Comparison of ENCODE assay signal across 16 cellular contexts in genomic region chr11:118892964-118893363, GRCh38. TPM values are rescaled to one million over a fixed set of nuclear protein-coding genes. Genes with fewer than 3 reads are reported as not detected.
DNase-seq lines count a peak whose midpoint lies in the region; ATAC-seq, FAIRE-seq and TF ChIP-seq lines count a peak whose summit lies in the region.
"Had no signal": no experiment of that assay in that cellular context is flagged by ENCODE, and none has a peak within 500 bp of the region (broad histone marks: within the 10 kb centered on the region; RNA-seq: fewer than 3 reads in every experiment).

No MANE protein-coding gene starts in this region.

- H3K4me1 ChIP-seq in K562 (replicated peaks in 1 of 2; ENCODE audit: control insufficient read depth in 2 of 2, insufficient read depth in 2 of 2, low read length in 2 of 2) = peaks cover 5 to 33% of the 10 kb centered on the region in 2 experiments
- peaks cover 0 to 6% of the 10 kb centered on the region in 2 experiments; a peak in 2 of 4 replicates for H3K4me1 ChIP-seq in SK-N-SH (ENCODE audit: control insufficient read depth in 1 of 2, insufficient read depth in 2 of 2, low read depth in 1 of 2, low read length in 1 of 2)

- TF ChIP-seq EP300 in K562 (IDR thresholded peaks at IDR 0.05; ENCODE audit: low read length) = no peak
- TF ChIP-seq EP300 in SK-N-SH (IDR thresholded peaks at IDR 0.05; ENCODE audit: borderline replicate concordance in 1 of 2, low read depth in 1 of 2, low read length in 1 of 2) = no peak

- H3K27me3 ChIP-seq in SU-DHL-6 (ENCODE audit: low read length) (no peaks in the 10 kb centered on the region), K562 (ENCODE audit: control insufficient read depth in 2 of 2, insufficient read depth in 2 of 2, low read length in 2 of 2) (no peaks in the 10 kb centered on the region), SK-N-SH (ENCODE audit: insufficient read depth) (no peaks in the 10 kb centered on the region)
- H3K27me3 ChIP-seq: right lobe of liver, testis had no signal

- no peak for ATAC-seq in stimulated activated naive CD8-positive, alpha-beta T cell treated with anti-CD3 and anti-CD28 coated beads, Interleukin-15, Interleukin-2, amounts not matched to agents 100 U/mL and 50 U/mL, for 24 hours
- no peak for ATAC-seq in K562
- ATAC-seq in GM19023 (IDR thresholded peaks at IDR 0.05; ENCODE audit: unreplicated experiment) = no peak
- ATAC-seq in HG03469 (IDR thresholded peaks at IDR 0.05; ENCODE audit: unreplicated experiment) = no peak
- ATAC-seq: PC-3 had no signal

- H3K4me3 ChIP-seq in SU-DHL-6 (ENCODE audit: insufficient read depth, low read length, poor library complexity, severe bottlenecking) (peak overlapping the region; percentile 17), K562 (no peak overlapping the region), SK-N-SH (ENCODE audit: low read depth in 2 of 2, low read length in 1 of 2) (no peak overlapping the region)
- H3K4me3 ChIP-seq: right lobe of liver, testis had no signal

- H3K27ac Mint-ChIP-seq in stimulated activated naive CD8-positive, alpha-beta T cell treated with anti-CD3 and anti-CD28 coated beads, Interleukin-15, Interleukin-2, amounts not matched to agents 100 ng/mL and 50 ng/mL, for 24 hours = peak overlapping the region; percentile 70
- H3K27ac Mint-ChIP-seq in nephron progenitor cell = no peak overlapping the region
- H3K27ac Mint-ChIP-seq: HFFc6 had no signal

- H3K9me3 Mint-ChIP-seq in stimulated activated naive CD8-positive, alpha-beta T cell treated with anti-CD3 and anti-CD28 coated beads, Interleukin-15, Interleukin-2, amounts not matched to agents 100 ng/mL and 50 ng/mL, for 24 hours = no peaks in the 10 kb centered on the region
- no peaks in the 10 kb centered on the region for H3K9me3 Mint-ChIP-seq in nephron progenitor cell

- H3K27me3 Mint-ChIP-seq in stimulated activated naive CD8-positive, alpha-beta T cell treated with anti-CD3 and anti-CD28 coated beads, Interleukin-15, Interleukin-2, amounts not matched to agents 100 ng/mL and 50 ng/mL, for 24 hours = no peaks in the 10 kb centered on the region
- H3K27me3 Mint-ChIP-seq in nephron progenitor cell (ENCODE audit: low read depth, poor library complexity) = peaks cover 11% of the 10 kb centered on the region

- peak overlapping the region; percentile 35; the same call in 1 of the 2 replicates for H3K9ac ChIP-seq in SU-DHL-6 (ENCODE audit: low read length)
- peak overlapping the region in 1 of 2 experiments; percentile 36; a peak in 1 of 4 replicates for H3K9ac ChIP-seq in K562 (ENCODE audit: insufficient read depth in 1 of 2, low read depth in 2 of 2, low read length in 2 of 2)
- H3K9ac ChIP-seq in SK-N-SH = no peak overlapping the region

- H2AFZ ChIP-seq in SU-DHL-6 (ENCODE audit: low read depth, low read length, severe bottlenecking) (no peak overlapping the region), K562 (ENCODE audit: low read depth, low read length) (peak overlapping the region; percentile 60), SK-N-SH (ENCODE audit: low read depth) (no peak overlapping the region)

- H4K20me1 ChIP-seq in SU-DHL-6 (ENCODE audit: low read depth, low read length) = no peaks in the 10 kb centered on the region
- no peaks in the 10 kb centered on the region for H4K20me1 ChIP-seq in K562 (replicated peaks; ENCODE audit: control insufficient read depth, insufficient read depth, low read length)
- no peaks in the 10 kb centered on the region for H4K20me1 ChIP-seq in SK-N-SH (ENCODE audit: insufficient read depth)

- peaks cover 13% of the 10 kb centered on the region; the same call in 1 of the 2 replicates for H3K79me2 ChIP-seq in SU-DHL-6 (ENCODE audit: insufficient read depth, low read length)
- no peaks in the 10 kb centered on the region for H3K79me2 ChIP-seq in K562 (ENCODE audit: control insufficient read depth, insufficient read depth, low read length)
- no peaks in the 10 kb centered on the region for H3K79me2 ChIP-seq in SK-N-SH (ENCODE audit: insufficient read depth)

- H3K9me1 ChIP-seq in K562 (ENCODE audit: control insufficient read depth, insufficient read depth, low read length) = no peaks in the 10 kb centered on the region

- TF ChIP-seq CTCF in SU-DHL-6 (IDR thresholded peaks at IDR 0.05; ENCODE audit: insufficient read depth, low read length, poor library complexity, severe bottlenecking) (no peak), K562 (IDR thresholded peaks at IDR 0.05 in 2 of 3, conservative IDR thresholded peaks at IDR 0.05 in 1 of 3; ENCODE audit: insufficient read depth in 2 of 3, low read depth in 1 of 3, low read length in 3 of 3) (no peak), nephron progenitor cell (IDR thresholded peaks at IDR 0.05) (no peak), SK-N-SH (IDR thresholded peaks at IDR 0.05) (no peak)

- H3F3A ChIP-seq in SU-DHL-6 (ENCODE audit: insufficient read depth) = peaks cover 14% of the 10 kb centered on the region; the same call in 1 of the 2 replicates
- H3F3A ChIP-seq in SK-N-SH (replicated peaks; ENCODE audit: insufficient read depth) = no peaks in the 10 kb centered on the region

- TF ChIP-seq POLR2A in K562 (conservative IDR thresholded peaks at IDR 0.05) = no peak

- 39% methylated on average over 8 of the region's 8 CpGs for WGBS in K562 (ENCODE audit: insufficient coverage, low coverage, missing lambda C conversion rate)
- WGBS in SK-N-SH (ENCODE audit: low lambda C conversion rate) = 81% methylated on average over 8 of the region's 8 CpGs

- H3K36me3 Mint-ChIP-seq in stimulated activated naive CD8-positive, alpha-beta T cell treated with anti-CD3 and anti-CD28 coated beads, Interleukin-15, Interleukin-2, amounts not matched to agents 100 ng/mL and 50 ng/mL, for 24 hours (ENCODE audit: low read depth) = peaks cover 26% of the 10 kb centered on the region
- H3K36me3 Mint-ChIP-seq in nephron progenitor cell (ENCODE audit: low read depth) = peaks cover 5% of the 10 kb centered on the region

- in situ Hi-C loops in K562 (cut with MboI) = no loop called here

- no TSS peak for BruUV-seq in K562 (replicated peaks; lab: Mats Ljungman, UMichigan)

- H3K9me3 ChIP-seq in SU-DHL-6 (ENCODE audit: insufficient read depth, low read length) (no peaks in the 10 kb centered on the region), K562 (replicated peaks; ENCODE audit: control insufficient read depth, insufficient read depth, low read depth, low read length) (no peaks in the 10 kb centered on the region), SK-N-SH (no peaks in the 10 kb centered on the region)
- H3K9me3 ChIP-seq: right lobe of liver, testis had no signal

- POLR2A ChIA-PET in K562 (lab: Yijun Ruan, JAX) = interaction anchor here (3.3 kb wide), 1 partner anchor 103 kb away, joined by 15 read pairs; the partner anchor contains the start of gene DDX6
- POLR2A ChIA-PET in SK-N-SH (lab: Yijun Ruan, JAX) = no interaction called here

- peak overlapping the region; percentile 69 for H3K27ac ChIP-seq in SU-DHL-6 (ENCODE audit: low read depth, low read length)
- H3K27ac ChIP-seq in K562 (ENCODE audit: extremely low read depth, low read depth, low read length) = no peak overlapping the region
- no peak overlapping the region for H3K27ac ChIP-seq in SK-N-SH (ENCODE audit: low read depth in 2 of 2, low read length in 1 of 2)
- H3K27ac ChIP-seq: right lobe of liver, testis had no signal

- FAIRE-seq in K562 (lab: Jason Lieb, UNC) = no peak

- no peak for DNase-seq in stimulated activated naive CD8-positive, alpha-beta T cell treated with anti-CD3 and anti-CD28 coated beads, Interleukin-15, Interleukin-2, amounts not matched to agents 100 U/mL and 50 U/mL, for 24 hours
- DNase-seq in K562 (ENCODE audit: extremely low read depth in 1 of 4, low spot score in 3 of 4) (no peak), nephron progenitor cell (no peak), SK-N-SH (no peak)
- DNase-seq: HFFc6, hypothalamus, kidney glomerular epithelial cell, midbrain, PC-3, right lobe of liver, testis had no signal

- CTCF ChIA-PET in K562 (lab: Yijun Ruan, JAX; ENCODE audit: low intra/inter-chr PET ratio) = no interaction called here
- CTCF ChIA-PET in SK-N-SH (lab: Yijun Ruan, JAX) = interaction anchor here (1.0 kb wide), 1 partner anchor 38 kb away, joined by 4 read pairs; no protein-coding TSS in a partner anchor

- H3K4me2 ChIP-seq in SU-DHL-6 (ENCODE audit: low read depth, low read length, poor library complexity, severe bottlenecking) = peak overlapping the region; percentile 55
- no peak overlapping the region; the same call in 1 of the 2 replicates for H3K4me2 ChIP-seq in K562 (ENCODE audit: insufficient read depth, low read length)
- H3K4me2 ChIP-seq in SK-N-SH = no peak overlapping the region

- intact Hi-C loops in K562 (cut with micrococcal nuclease) = no loop called here

- no peak for TF ChIP-seq RAD21 in K562 (CRISPR knock-in tag; conservative IDR thresholded peaks at IDR 0.05 in 1 of 2, IDR thresholded peaks at IDR 0.05 in 1 of 2)
- TF ChIP-seq RAD21 in SK-N-SH (IDR thresholded peaks at IDR 0.05; ENCODE audit: low read length) = no peak

- peaks cover 97% of the 10 kb centered on the region for H3K4me1 Mint-ChIP-seq in stimulated activated naive CD8-positive, alpha-beta T cell treated with anti-CD3 and anti-CD28 coated beads, Interleukin-15, Interleukin-2, amounts not matched to agents 100 ng/mL and 50 ng/mL, for 24 hours (ENCODE audit: low read depth)
- H3K4me1 Mint-ChIP-seq in nephron progenitor cell = peaks cover 62% of the 10 kb centered on the region

- H3K36me3 ChIP-seq in SU-DHL-6 (ENCODE audit: low read length) (no peaks in the 10 kb centered on the region), K562 (ENCODE audit: control insufficient read depth, insufficient read depth, low read length) (no peaks in the 10 kb centered on the region), SK-N-SH (replicated peaks in 1 of 2; ENCODE audit: control insufficient read depth in 1 of 2, insufficient read depth in 2 of 2, low read length in 1 of 2) (peaks cover 0 to 3% of the 10 kb centered on the region in 2 experiments)
- H3K36me3 ChIP-seq: right lobe of liver had no signal

- H3K9me2 ChIP-seq in SU-DHL-6 (replicated peaks; ENCODE audit: insufficient read depth, low read length) (no peaks in the 10 kb centered on the region), SK-N-SH (no peaks in the 10 kb centered on the region)

- peak overlapping the region; percentile 37 for H3K4me3 Mint-ChIP-seq in stimulated activated naive CD8-positive, alpha-beta T cell treated with anti-CD3 and anti-CD28 coated beads, Interleukin-15, Interleukin-2, amounts not matched to agents 100 ng/mL and 50 ng/mL, for 24 hours
- no peak overlapping the region for H3K4me3 Mint-ChIP-seq in nephron progenitor cell
- H3K4me3 Mint-ChIP-seq: HFFc6 had no signal

RNA-seq across cellular contexts. Expression of gene CXCR5, which starts 9.3 kb away (rescaled TPM):
- not detected in 2 replicates for total RNA-seq in K562 (2011; cell fraction: chromatin; rRNA removed; ENCODE audit: low replicate concordance)
- not detected in 2 replicates for total RNA-seq in K562 (2011; cell fraction: nucleolus; rRNA removed)
- not detected in 2 replicates for total RNA-seq in K562 (2011; cell fraction: nucleoplasm; rRNA removed)
- total RNA-seq in K562 (2014; rRNA removed) (not detected in 2 replicates), K562 (2014; rRNA removed; fragmentation: Illumina TruSeq; extraction: Trizol) (not detected in 2 replicates), K562 (2015; rRNA removed; fragmentation: Illumina TruSeq; extraction: Trizol) (not detected in 2 replicates), K562 (2021) (0.04 TPM in 1 of 2 replicates, not detected in the other)
- polyA plus RNA-seq in K562 (2011; rRNA removed) (not detected in 2 replicates), K562 (2014; fragmentation: Illumina TruSeq; extraction: Trizol) (not detected in 2 replicates), K562 (2014; fragmentation: Nextera tagmentation; extraction: Ambion mirVana) (under 1 TPM; 0.03 to 0.06 TPM), K562 (2014; rRNA removed) (not detected in 2 replicates), SK-N-SH (2012; rRNA removed) (0.02 TPM in 1 of 2 replicates, not detected in the other)
- 0.03 TPM in 1 of 2 replicates, not detected in the other for polyA plus RNA-seq in K562 (2011; cell fraction: cytosol; rRNA removed)
- not detected in 2 replicates for polyA plus RNA-seq in K562 (2011; cell fraction: nucleus; rRNA removed)
- polyA plus RNA-seq in K562 (2012) = not detected in 2 replicates
- not detected in 2 replicates for polyA minus RNA-seq in K562 (2011; rRNA and poly(A)+ RNA removed)
- not detected in 2 replicates for polyA minus RNA-seq in K562 (2011; cell fraction: cytosol; rRNA and poly(A)+ RNA removed)
- not detected in 2 replicates for polyA minus RNA-seq in K562 (2011; cell fraction: nucleus; rRNA and poly(A)+ RNA removed)
- polyA plus RNA-seq in SK-N-SH (2012; cell fraction: cytosol; rRNA removed) = not detected in 2 replicates
- polyA plus RNA-seq in SK-N-SH (2012; cell fraction: nucleus; rRNA removed) = not detected in 2 replicates
- total RNA-seq: osteoblast, PC-3 had no signal

RNA-seq across cellular contexts. Expression of gene BCL9L, which starts 32.8 kb away (rescaled TPM):
- 10.2 and 17.0 TPM in 2 replicates for total RNA-seq in K562 (2011; cell fraction: chromatin; rRNA removed; ENCODE audit: low replicate concordance)
- 8.0 and 8.2 TPM in 2 replicates for total RNA-seq in K562 (2011; cell fraction: nucleolus; rRNA removed)
- total RNA-seq in K562 (2011; cell fraction: nucleoplasm; rRNA removed) = 8.4 and 9.2 TPM in 2 replicates
- total RNA-seq in K562 (2014; rRNA removed) = 2.6 and 3.3 TPM in 2 replicates
- 0.38 and 0.76 TPM in 2 replicates for total RNA-seq in K562 (2014; rRNA removed; fragmentation: Illumina TruSeq; extraction: Trizol)
- 2.2 and 2.5 TPM in 2 replicates for total RNA-seq in K562 (2015; rRNA removed; fragmentation: Illumina TruSeq; extraction: Trizol)
- total RNA-seq in K562 (2021) = 14.6 and 17.9 TPM in 2 replicates
- 0.61 and 1.3 TPM in 2 replicates for polyA plus RNA-seq in K562 (2011; rRNA removed)
- polyA plus RNA-seq in K562 (2011; cell fraction: cytosol; rRNA removed) = 0.52 and 2.5 TPM in 2 replicates
- polyA plus RNA-seq in K562 (2011; cell fraction: nucleus; rRNA removed) = 6.3 and 14.0 TPM in 2 replicates
- polyA plus RNA-seq in K562 (2012) = 9.7 and 9.9 TPM in 2 replicates
- 7.6 and 10.1 TPM in 2 replicates for polyA plus RNA-seq in K562 (2014; fragmentation: Illumina TruSeq; extraction: Trizol)
- polyA plus RNA-seq in K562 (2014; fragmentation: Nextera tagmentation; extraction: Ambion mirVana) = under 1 TPM; 0.01 to 0.03 TPM
- polyA plus RNA-seq in K562 (2014; rRNA removed) = 4.8 and 5.3 TPM in 2 replicates
- 0.33 and 0.60 TPM in 2 replicates for polyA minus RNA-seq in K562 (2011; rRNA and poly(A)+ RNA removed)
- polyA minus RNA-seq in K562 (2011; cell fraction: cytosol; rRNA and poly(A)+ RNA removed) = 4.6 and 5.6 TPM in 2 replicates
- 3.8 and 4.8 TPM in 2 replicates for polyA minus RNA-seq in K562 (2011; cell fraction: nucleus; rRNA and poly(A)+ RNA removed)
- polyA plus RNA-seq in SK-N-SH (2012; rRNA removed) = 4.5 and 12.1 TPM in 2 replicates
- polyA plus RNA-seq in SK-N-SH (2012; cell fraction: cytosol; rRNA removed) = 4.6 and 8.6 TPM in 2 replicates
- polyA plus RNA-seq in SK-N-SH (2012; cell fraction: nucleus; rRNA removed) = 21.7 and 24.0 TPM in 2 replicates
